ENCODE assay signal across 2 cellular contexts in genomic region chr1:25773441-25774125, GRCh38.
TF ChIP-seq lines count a peak whose summit lies in the region.

No MANE protein-coding gene starts in this region.

TF ChIP-seq in A549, 52 proteins besides CTCF, POLR2A, EP300 and RAD21:
- TF ChIP-seq EHMT2 (IDR thresholded peaks at IDR 0.05; ENCODE audit: low read depth) (no peak), CEBPB (IDR thresholded peaks at IDR 0.05) (0 out of 4 replicates have a peak, but pooled peaks of 1 of the 2 experiments have one; percentile 23), HOXA7 (CRISPR knock-in tag; IDR thresholded peaks at IDR 0.05) (no peak), HES2 (IDR thresholded peaks at IDR 0.05) (no peak), CBX8 (IDR thresholded peaks at IDR 0.05) (no peak), CBX2 (IDR thresholded peaks at IDR 0.05; ENCODE audit: borderline replicate concordance, low read depth) (no peak), ZFP36 (IDR thresholded peaks at IDR 0.05; ENCODE audit: borderline replicate concordance, partially characterized antibody) (no peak), NPAS2 (CRISPR knock-in tag; IDR thresholded peaks at IDR 0.05; ENCODE audit: borderline replicate concordance) (no peak), NFE2L2 (conservative IDR thresholded peaks at IDR 0.05; ENCODE audit: low read length) (no peak), TP53 (CRISPR knock-in tag; IDR thresholded peaks at IDR 0.05) (no peak), SMC3 (IDR thresholded peaks at IDR 0.05) (0 out of 3 replicates have a peak, but pooled peaks have one; percentile 5), RCOR1 (IDR thresholded peaks at IDR 0.05; ENCODE audit: low read depth, low read length) (no peak), FOSB (CRISPR knock-in tag; IDR thresholded peaks at IDR 0.05) (no peak)
- TF ChIP-seq, protein P1, sequence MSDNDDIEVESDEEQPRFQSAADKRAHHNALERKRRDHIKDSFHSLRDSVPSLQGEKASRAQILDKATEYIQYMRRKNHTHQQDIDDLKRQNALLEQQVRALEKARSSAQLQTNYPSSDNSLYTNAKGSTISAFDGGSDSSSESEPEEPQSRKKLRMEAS (IDR thresholded peaks at IDR 0.05): no peak
TF ChIP-seq in A549: peak in this region for 2.

TF ChIP-seq in HepG2, 621 proteins besides CTCF, POLR2A, EP300 and RAD21 (continues in another document):
- TF ChIP-seq FOXA1 (IDR thresholded peaks at IDR 0.05): no peak
- peak; percentile 67 for TF ChIP-seq FOXA1 (CRISPR knock-in tag; IDR thresholded peaks at IDR 0.05)
- peak; percentile 83; the same call in 1 of the 2 replicates for TF ChIP-seq MIXL1 (CRISPR knock-in tag; IDR thresholded peaks at IDR 0.05)
- TF ChIP-seq HNRNPH1 (optimal IDR thresholded peaks at IDR 0.05; ENCODE audit: low read depth, low read length): no peak
- TF ChIP-seq TAF1 (CRISPR knock-in tag; IDR thresholded peaks at IDR 0.05): peak; percentile 53; the same call in 1 of the 2 replicates
- TF ChIP-seq TFAP4 (IDR thresholded peaks at IDR 0.05; ENCODE audit: borderline replicate concordance, low read depth): peak; percentile 64; the same call in 1 of the 2 replicates
- TF ChIP-seq SAP130 (CRISPR knock-in tag; IDR thresholded peaks at IDR 0.05; ENCODE audit: low read depth): peak; percentile 75
- no peak for TF ChIP-seq RFX5 (IDR thresholded peaks at IDR 0.05; ENCODE audit: low read depth, low read length)
- TF ChIP-seq MXD4 (CRISPR knock-in tag; IDR thresholded peaks at IDR 0.05): peak; percentile 29; the same call in 1 of the 2 replicates
- no peak for TF ChIP-seq MED1 (CRISPR knock-in tag; IDR thresholded peaks at IDR 0.05)
- peak; percentile 78 for TF ChIP-seq FOXA3 (CRISPR knock-in tag; IDR thresholded peaks at IDR 0.05)
- 0 out of 2 replicates have a peak, but pooled peaks have one; percentile 16 for TF ChIP-seq ERF (CRISPR knock-in tag; IDR thresholded peaks at IDR 0.05)
- TF ChIP-seq AHDC1 (CRISPR knock-in tag; IDR thresholded peaks at IDR 0.05; ENCODE audit: borderline replicate concordance): no peak
- TF ChIP-seq ZNF580 (CRISPR knock-in tag; IDR thresholded peaks at IDR 0.05; ENCODE audit: borderline replicate concordance, low read depth): 0 out of 2 replicates have a peak, but pooled peaks have one; percentile 37
- TF ChIP-seq ZNF788 (CRISPR knock-in tag; IDR thresholded peaks at IDR 0.05; ENCODE audit: borderline replicate concordance): peak; percentile 55; the same call in 1 of the 2 replicates
- TF ChIP-seq ZNF652 (CRISPR knock-in tag; IDR thresholded peaks at IDR 0.05; ENCODE audit: borderline replicate concordance, low read depth): no peak
- TF ChIP-seq NFKBIZ (CRISPR knock-in tag; IDR thresholded peaks at IDR 0.05): no peak
- TF ChIP-seq HOXA3 (CRISPR knock-in tag; IDR thresholded peaks at IDR 0.05): no peak
- peak; percentile 59; the same call in 1 of the 2 replicates for TF ChIP-seq ZNF331 (CRISPR knock-in tag; IDR thresholded peaks at IDR 0.05)
- no peak for TF ChIP-seq ISX (CRISPR knock-in tag; conservative IDR thresholded peaks at IDR 0.05)
- 0 out of 2 replicates have a peak, but pooled peaks have one; percentile 36 for TF ChIP-seq ZNF772 (CRISPR knock-in tag; IDR thresholded peaks at IDR 0.05)
- TF ChIP-seq MEIS1 (CRISPR knock-in tag; IDR thresholded peaks at IDR 0.05; ENCODE audit: borderline replicate concordance): peak; percentile 30; the same call in 1 of the 2 replicates
- peak; percentile 69 for TF ChIP-seq GATAD2A (CRISPR knock-in tag; IDR thresholded peaks at IDR 0.05)
- TF ChIP-seq HNF1A (IDR thresholded peaks at IDR 0.05; ENCODE audit: low read depth): peak; percentile 95
- TF ChIP-seq HNF1A (CRISPR knock-in tag; IDR thresholded peaks at IDR 0.05; ENCODE audit: borderline replicate concordance): peak; percentile 98
- TF ChIP-seq CCDC6 (CRISPR knock-in tag; IDR thresholded peaks at IDR 0.05): 0 out of 2 replicates have a peak, but pooled peaks have one; percentile 56
- TF ChIP-seq BCL6 (CRISPR knock-in tag; IDR thresholded peaks at IDR 0.05): peak; percentile 53; the same call in 1 of the 2 replicates
- peak; percentile 49 for TF ChIP-seq PATZ1 (CRISPR knock-in tag; IDR thresholded peaks at IDR 0.05)
- TF ChIP-seq NR2C2 (CRISPR knock-in tag; IDR thresholded peaks at IDR 0.05; ENCODE audit: borderline replicate concordance): 0 out of 2 replicates have a peak, but pooled peaks have one; percentile 24
- TF ChIP-seq, protein P2, sequence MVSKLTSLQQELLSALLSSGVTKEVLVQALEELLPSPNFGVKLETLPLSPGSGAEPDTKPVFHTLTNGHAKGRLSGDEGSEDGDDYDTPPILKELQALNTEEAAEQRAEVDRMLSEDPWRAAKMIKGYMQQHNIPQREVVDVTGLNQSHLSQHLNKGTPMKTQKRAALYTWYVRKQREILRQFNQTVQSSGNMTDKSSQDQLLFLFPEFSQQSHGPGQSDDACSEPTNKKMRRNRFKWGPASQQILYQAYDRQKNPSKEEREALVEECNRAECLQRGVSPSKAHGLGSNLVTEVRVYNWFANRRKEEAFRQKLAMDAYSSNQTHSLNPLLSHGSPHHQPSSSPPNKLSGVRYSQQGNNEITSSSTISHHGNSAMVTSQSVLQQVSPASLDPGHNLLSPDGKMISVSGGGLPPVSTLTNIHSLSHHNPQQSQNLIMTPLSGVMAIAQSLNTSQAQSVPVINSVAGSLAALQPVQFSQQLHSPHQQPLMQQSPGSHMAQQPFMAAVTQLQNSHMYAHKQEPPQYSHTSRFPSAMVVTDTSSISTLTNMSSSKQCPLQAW (CRISPR knock-in tag; IDR thresholded peaks at IDR 0.05): peak; percentile 97
- TF ChIP-seq REPIN1 (CRISPR knock-in tag; IDR thresholded peaks at IDR 0.05; ENCODE audit: borderline replicate concordance, low read depth): no peak
- TF ChIP-seq HMG20A (CRISPR knock-in tag; IDR thresholded peaks at IDR 0.05; ENCODE audit: borderline replicate concordance): peak; percentile 35; the same call in 1 of the 2 replicates
- TF ChIP-seq LCORL (IDR thresholded peaks at IDR 0.05): no peak
- no peak for TF ChIP-seq LCORL (CRISPR knock-in tag; IDR thresholded peaks at IDR 0.05)
- TF ChIP-seq ATF2 (CRISPR knock-in tag; IDR thresholded peaks at IDR 0.05): 0 out of 2 replicates have a peak, but pooled peaks have one; percentile 35
- TF ChIP-seq MTA1 (CRISPR knock-in tag; IDR thresholded peaks at IDR 0.05; ENCODE audit: borderline replicate concordance): 0 out of 2 replicates have a peak, but pooled peaks have one; percentile 46
- 0 out of 2 replicates have a peak, but pooled peaks have one; percentile 27 for TF ChIP-seq KAT8 (CRISPR knock-in tag; IDR thresholded peaks at IDR 0.05)
- peak; percentile 32; the same call in 1 of the 2 replicates for TF ChIP-seq ZMYM3 (CRISPR knock-in tag; IDR thresholded peaks at IDR 0.05)
- peak; percentile 51; the same call in 1 of the 2 replicates for TF ChIP-seq ZSCAN31 (CRISPR knock-in tag; IDR thresholded peaks at IDR 0.05; ENCODE audit: low read depth)
- 0 out of 2 replicates have a peak, but pooled peaks have one; percentile 24 for TF ChIP-seq ARNTL (CRISPR knock-in tag; IDR thresholded peaks at IDR 0.05)
- TF ChIP-seq SALL1 (CRISPR knock-in tag; IDR thresholded peaks at IDR 0.05): peak; percentile 27; the same call in 1 of the 2 replicates
- TF ChIP-seq ZNF614 (CRISPR knock-in tag; IDR thresholded peaks at IDR 0.05; ENCODE audit: borderline replicate concordance): 0 out of 2 replicates have a peak, but pooled peaks have one; percentile 40
- TF ChIP-seq IRF2 (CRISPR knock-in tag; IDR thresholded peaks at IDR 0.05): peak; percentile 27; the same call in 1 of the 2 replicates
